In the genomic region with DNA sequence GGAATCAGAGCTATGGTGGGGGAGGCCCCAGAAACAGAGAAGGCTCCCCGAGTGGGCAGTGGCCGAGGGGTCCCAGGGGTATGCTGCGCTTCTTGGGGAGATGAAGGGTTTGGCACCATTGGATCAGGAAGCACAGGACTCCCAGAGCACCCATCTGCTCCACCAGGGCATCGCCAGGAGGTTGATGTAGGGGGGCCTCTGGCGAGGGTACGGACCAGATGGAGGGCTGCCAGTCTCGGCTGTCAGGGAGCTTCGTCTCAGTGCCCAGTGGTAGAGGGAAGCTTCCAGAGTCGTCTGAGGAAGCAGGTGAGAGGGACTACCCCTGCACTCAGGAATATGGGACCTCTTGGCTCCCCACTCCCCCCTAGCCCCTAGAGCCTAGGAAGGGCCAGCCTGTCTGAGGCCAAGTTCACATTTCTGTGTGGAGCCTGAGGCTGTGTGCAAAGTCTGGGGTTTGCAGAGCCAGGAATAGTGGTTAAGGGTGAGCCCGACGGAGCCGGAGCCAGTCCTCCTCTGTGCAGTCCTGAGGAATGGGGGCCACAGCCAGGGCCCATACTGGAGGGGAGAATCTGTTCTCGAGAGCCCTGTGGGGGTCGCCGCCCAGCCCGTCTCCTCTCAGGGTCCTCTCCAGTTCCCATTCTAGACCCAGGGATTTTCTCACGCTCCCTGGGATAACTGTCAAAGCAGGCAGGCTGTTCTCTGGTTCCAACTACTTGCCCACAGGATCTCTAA, we compare ENCODE assay signal across 9 cellular contexts. TPM values are rescaled to one million over a fixed set of nuclear protein-coding genes. Genes with fewer than 3 reads are reported as not detected.
DNase-seq lines count a peak whose midpoint lies in the region; ATAC-seq lines count a peak whose summit lies in the region.
"Had no signal": no experiment of that assay in that cellular context is flagged by ENCODE, and none has a peak within 500 bp of the region (broad histone marks: within the 10 kb centered on the region; RNA-seq: fewer than 3 reads in every experiment).

No MANE protein-coding gene starts in this region.

- no peak for DNase-seq in activated CD4-positive, alpha-beta memory T cell treated with anti-CD3 and anti-CD28 coated beads, Interleukin-2, amount 10 ng/mL, durations not matched to agents 7 days and 5 days
- DNase-seq in activated CD4-positive, alpha-beta memory T cell treated with anti-CD3 and anti-CD28 coated beads for 36 hours: no peak
- no peak for DNase-seq in caudate nucleus (lab: John Stamatoyannopoulos, UW)
- no peak for DNase-seq in NCI-H510A (lab: John Stamatoyannopoulos, UW)
- DNase-seq: activated gamma-delta T cell treated with Interleukin-2 at 50 U/mL for 16 hours, GDM1, NCI-H2029 treated with DMSO at 0.1 percent for 48 hours had no signal

- no peaks in the 10 kb centered on the region for H3K9me3 Mint-ChIP-seq in activated CD4-positive, alpha-beta memory T cell treated with anti-CD3 and anti-CD28 coated beads, Interleukin-2, amount 10 ng/mL, durations not matched to agents 7 days and 5 days
- H3K9me3 Mint-ChIP-seq in activated CD4-positive, alpha-beta memory T cell treated with anti-CD3 and anti-CD28 coated beads for 36 hours: no peaks in the 10 kb centered on the region

- H3K27me3 Mint-ChIP-seq in activated CD4-positive, alpha-beta memory T cell treated with anti-CD3 and anti-CD28 coated beads, Interleukin-2, amount 10 ng/mL, durations not matched to agents 7 days and 5 days: no peaks in the 10 kb centered on the region
- H3K27me3 Mint-ChIP-seq in activated CD4-positive, alpha-beta memory T cell treated with anti-CD3 and anti-CD28 coated beads for 36 hours: no peaks in the 10 kb centered on the region

- CTCF ChIA-PET in activated CD4-positive, alpha-beta memory T cell treated with anti-CD3 and anti-CD28 coated beads, Interleukin-2, amount 10 ng/mL, durations not matched to agents 7 days and 5 days (lab: Charles Lee): interaction anchor here (18.5 kb wide), 1 partner anchor 41 kb away, joined by 431 read pairs; no protein-coding TSS in a partner anchor
- CTCF ChIA-PET in activated CD4-positive, alpha-beta memory T cell treated with anti-CD3 and anti-CD28 coated beads for 36 hours (lab: Charles Lee): interaction anchor here (1.4 to 18.6 kb wide), 3 partner anchors 35 to 57 kb away, joined by 4 to 837 read pairs (median 127); no protein-coding TSS in a partner anchor

- ATAC-seq in HG03025 (IDR thresholded peaks at IDR 0.05; ENCODE audit: low FRiP score, unreplicated experiment): no peak

- no peaks in the 10 kb centered on the region for H3K27me3 ChIP-seq in stomach smooth muscle (ENCODE audit: control insufficient read depth in 1 of 2, insufficient read depth in 2 of 2, low read length in 2 of 2)

- intact Hi-C loops in activated CD4-positive, alpha-beta memory T cell treated with anti-CD3 and anti-CD28 coated beads for 36 hours (cut with micrococcal nuclease): no loop called here

- H3K4me1 Mint-ChIP-seq in activated CD4-positive, alpha-beta memory T cell treated with anti-CD3 and anti-CD28 coated beads, Interleukin-2, amount 10 ng/mL, durations not matched to agents 7 days and 5 days: peaks cover 15% of the 10 kb centered on the region
- peaks cover 33% of the 10 kb centered on the region for H3K4me1 Mint-ChIP-seq in activated CD4-positive, alpha-beta memory T cell treated with anti-CD3 and anti-CD28 coated beads for 36 hours (ENCODE audit: low read depth)

- no peaks in the 10 kb centered on the region for H3K9me3 ChIP-seq in stomach smooth muscle (ENCODE audit: control insufficient read depth in 2 of 2, low read length in 2 of 2)

- peaks cover 66% of the 10 kb centered on the region for H3K36me3 Mint-ChIP-seq in activated CD4-positive, alpha-beta memory T cell treated with anti-CD3 and anti-CD28 coated beads, Interleukin-2, amount 10 ng/mL, durations not matched to agents 7 days and 5 days (ENCODE audit: low read depth)
- peaks cover 37% of the 10 kb centered on the region for H3K36me3 Mint-ChIP-seq in activated CD4-positive, alpha-beta memory T cell treated with anti-CD3 and anti-CD28 coated beads for 36 hours

- no peak overlapping the region for H3K4me3 ChIP-seq in stomach smooth muscle (ENCODE audit: low read length in 2 of 2)

- peak overlapping the region; percentile 60 for H3K27ac Mint-ChIP-seq in activated CD4-positive, alpha-beta memory T cell treated with anti-CD3 and anti-CD28 coated beads, Interleukin-2, amount 10 ng/mL, durations not matched to agents 7 days and 5 days
- H3K27ac Mint-ChIP-seq in activated CD4-positive, alpha-beta memory T cell treated with anti-CD3 and anti-CD28 coated beads for 36 hours: no peak overlapping the region

- H3K27ac ChIP-seq in caudate nucleus (ENCODE audit: low read depth, low read length) (peak overlapping the region; percentile 71), stomach smooth muscle (ENCODE audit: low read length) (peak overlapping the region; percentile 24)

- peaks cover 30% of the 10 kb centered on the region for H3K4me1 ChIP-seq in stomach smooth muscle (ENCODE audit: control insufficient read depth, insufficient read depth, low read length)

- H3K9ac ChIP-seq in stomach smooth muscle (ENCODE audit: low read length in 2 of 2): peak overlapping the region in 1 of 2 donors; percentile 13

- H3K36me3 ChIP-seq in stomach smooth muscle (ENCODE audit: control insufficient read depth in 2 of 2, insufficient read depth in 2 of 2, low read length in 2 of 2): peaks cover 40 to 57% of the 10 kb centered on the region in 2 donors

- H3K4me3 Mint-ChIP-seq in activated CD4-positive, alpha-beta memory T cell treated with anti-CD3 and anti-CD28 coated beads, Interleukin-2, amount 10 ng/mL, durations not matched to agents 7 days and 5 days: no peak overlapping the region
- no peak overlapping the region for H3K4me3 Mint-ChIP-seq in activated CD4-positive, alpha-beta memory T cell treated with anti-CD3 and anti-CD28 coated beads for 36 hours

- POLR2A ChIA-PET in activated CD4-positive, alpha-beta memory T cell treated with anti-CD3 and anti-CD28 coated beads, Interleukin-2, amount 10 ng/mL, durations not matched to agents 7 days and 5 days (lab: Charles Lee): interaction anchor here (1.3 kb wide), 1 partner anchor 10 kb away, joined by 3 read pairs; no protein-coding TSS in a partner anchor
- POLR2A ChIA-PET in activated CD4-positive, alpha-beta memory T cell treated with anti-CD3 and anti-CD28 coated beads for 36 hours (lab: Charles Lee): no interaction called here

RNA-seq across cellular contexts. Expression of a gene that starts 10.2 kb away (rescaled TPM):
- 10 to 100 TPM; 19.4 to 22.6 TPM for total RNA-seq in activated CD4-positive, alpha-beta memory T cell treated with anti-CD3 and anti-CD28 coated beads, Interleukin-2, amount 10 ng/mL, durations not matched to agents 7 days and 5 days
- 10 to 100 TPM; 13.7 to 16.2 TPM for total RNA-seq in activated CD4-positive, alpha-beta memory T cell treated with anti-CD3 and anti-CD28 coated beads for 36 hours

RNA-seq across cellular contexts. Expression of a gene that starts 24.5 kb away (rescaled TPM):
- total RNA-seq in activated CD4-positive, alpha-beta memory T cell treated with anti-CD3 and anti-CD28 coated beads, Interleukin-2, amount 10 ng/mL, durations not matched to agents 7 days and 5 days: 1 to 10 TPM; 1.4 to 1.6 TPM
- total RNA-seq in activated CD4-positive, alpha-beta memory T cell treated with anti-CD3 and anti-CD28 coated beads for 36 hours: 1 to 10 TPM; 2.1 to 2.5 TPM

RNA-seq across cellular contexts. Expression of a gene that starts 36.5 kb away (rescaled TPM):
- total RNA-seq in activated CD4-positive, alpha-beta memory T cell treated with anti-CD3 and anti-CD28 coated beads, Interleukin-2, amount 10 ng/mL, durations not matched to agents 7 days and 5 days: 100 to 1,000 TPM; 315 to 328 TPM
- total RNA-seq in activated CD4-positive, alpha-beta memory T cell treated with anti-CD3 and anti-CD28 coated beads for 36 hours: 100 to 1,000 TPM; 257 to 280 TPM

RNA-seq across cellular contexts. Expression of a gene that starts 57.9 kb away (rescaled TPM):
- total RNA-seq in activated CD4-positive, alpha-beta memory T cell treated with anti-CD3 and anti-CD28 coated beads, Interleukin-2, amount 10 ng/mL, durations not matched to agents 7 days and 5 days: not detected
- total RNA-seq in activated CD4-positive, alpha-beta memory T cell treated with anti-CD3 and anti-CD28 coated beads for 36 hours: not detected
